In genomic region chr6:20334334-20334733, GRCh38 we compare ENCODE assay signal across 1 cellular context.
TF ChIP-seq lines count a peak whose summit lies in the region.

No MANE protein-coding gene starts in this region.

TF ChIP-seq in GM12878, 131 proteins besides CTCF, POLR2A, EP300 and RAD21 (continued from another document):
- TF ChIP-seq ZBTB33 (IDR thresholded peaks at IDR 0.05): no peak
- TF ChIP-seq HSF1 (IDR thresholded peaks at IDR 0.05; ENCODE audit: low read depth, low read length): no peak
